13 cellular contexts compared by ENCODE assay signal in genomic region chr19:50861025-50861424, GRCh38. TPM values are rescaled to one million over a fixed set of nuclear protein-coding genes. Genes with fewer than 3 reads are reported as not detected.
DNase-seq lines count a peak whose midpoint lies in the region; ATAC-seq, FAIRE-seq and TF ChIP-seq lines count a peak whose summit lies in the region.
"Had no signal": no experiment of that assay in that cellular context is flagged by ENCODE, and none has a peak within 500 bp of the region (broad histone marks: within the 10 kb centered on the region; RNA-seq: fewer than 3 reads in every experiment).

No MANE protein-coding gene starts in this region.

- no peak for FAIRE-seq in bronchial epithelial cell (lab: Jason Lieb, UNC)

- DNase-seq in Daoy (ENCODE audit: low read depth) (peak; percentile 18), RWPE1 (ENCODE audit: low spot score) (peak; percentile 13), bronchial epithelial cell (ENCODE audit: low read depth) (peak; percentile 25), NCI-H1048 (lab: John Stamatoyannopoulos, UW) (no peak), NCI-H82 (lab: John Stamatoyannopoulos, UW) (no peak)
- no peak for DNase-seq in activated CD8-positive, alpha-beta memory T cell treated with anti-CD3 and anti-CD28 coated beads, Interleukin-2, amount 50 U/mL, for 48 hours
- DNase-seq: DMS53, H9, IMR-90 had no signal

- POLR2A ChIA-PET in RWPE1 (lab: Yijun Ruan, JAX; ENCODE audit: low non-redundant PET): no interaction called here

- CTCF ChIA-PET in RWPE1 (lab: Yijun Ruan, JAX): interaction anchor here (0.6 kb wide), 1 partner anchor 156 kb away, joined by 3 read pairs; no protein-coding TSS in a partner anchor

- no peaks in the 10 kb centered on the region for H3K27me3 ChIP-seq in bronchial epithelial cell (ENCODE audit: control insufficient read depth, insufficient read depth, low read length)

- TF ChIP-seq CTCF in RWPE1 (conservative IDR thresholded peaks at IDR 0.05; ENCODE audit: low read depth) (no peak), bronchial epithelial cell (IDR thresholded peaks at IDR 0.05; ENCODE audit: insufficient read depth, low read length, severe bottlenecking) (no peak)

- no peak for ATAC-seq in GM21528 (IDR thresholded peaks at IDR 0.05; ENCODE audit: low FRiP score, unreplicated experiment)
- ATAC-seq: GM23338 had no signal

- no peak overlapping the region for H3K4me3 ChIP-seq in bronchial epithelial cell (ENCODE audit: low read depth, low read length)
- H3K4me3 ChIP-seq: GM23338 had no signal

- no peaks in the 10 kb centered on the region for H3K36me3 ChIP-seq in bronchial epithelial cell (ENCODE audit: control insufficient read depth, insufficient read depth, low read length)

- H3K27ac ChIP-seq in RWPE1: no peak overlapping the region

RNA-seq across cellular contexts. Expression of gene KLK3, which starts 6.3 kb away (rescaled TPM):
- not detected in 2 replicates for total RNA-seq in Daoy (2014; rRNA removed; shearing (Covaris generic))
- not detected in 2 replicates for total RNA-seq in bronchial epithelial cell
- total RNA-seq: A673, GM23338, H9, HT-29, IMR-90 had no signal

RNA-seq across cellular contexts. Expression of gene KLK2, which starts 12.2 kb away (rescaled TPM):
- total RNA-seq in Daoy (2014; rRNA removed; shearing (Covaris generic)): 0.06 and 0.48 TPM in 2 replicates
- 0.53 TPM in 1 of 2 replicates, not detected in the other for total RNA-seq in bronchial epithelial cell
- total RNA-seq: A673, H9, HT-29, IMR-90 had no signal

RNA-seq across cellular contexts. Expression of gene KLK15, which starts 27.7 kb away (rescaled TPM):
- total RNA-seq in Daoy (2014; rRNA removed; shearing (Covaris generic)): 1.0 TPM in 1 of 2 replicates, not detected in the other
- total RNA-seq in bronchial epithelial cell: not detected in 2 replicates
- total RNA-seq: A673, GM23338, H9, HT-29, IMR-90 had no signal

RNA-seq across cellular contexts. Expression of gene KLK1, which starts 37.4 kb away (rescaled TPM):
- not detected in 2 replicates for total RNA-seq in Daoy (2014; rRNA removed; shearing (Covaris generic))
- total RNA-seq in bronchial epithelial cell: not detected in 2 replicates
- total RNA-seq: A673, IMR-90 had no signal

RNA-seq across cellular contexts. Expression of gene KLK4, which starts 50.2 kb away (rescaled TPM):
- total RNA-seq in Daoy (2014; rRNA removed; shearing (Covaris generic)): not detected in 2 replicates
- not detected in 2 replicates for total RNA-seq in bronchial epithelial cell
- total RNA-seq: A673, IMR-90 had no signal

Comparison
In these comparisons a context has a peak if more than half of its experiments do, and no peak if none do; other contexts are left out.
1. DNase-seq: peak in Daoy (single experiment), RWPE1 (single experiment) and bronchial epithelial cell (single experiment); none in activated CD8-positive, alpha-beta memory T cell treated with anti-CD3 and anti-CD28 coated beads, Interleukin-2, amount 50 U/mL, for 48 hours (single experiment), NCI-H1048 (single experiment) and NCI-H82 (single experiment).